ENCODE assay signal across 10 cellular contexts in the genomic region with DNA sequence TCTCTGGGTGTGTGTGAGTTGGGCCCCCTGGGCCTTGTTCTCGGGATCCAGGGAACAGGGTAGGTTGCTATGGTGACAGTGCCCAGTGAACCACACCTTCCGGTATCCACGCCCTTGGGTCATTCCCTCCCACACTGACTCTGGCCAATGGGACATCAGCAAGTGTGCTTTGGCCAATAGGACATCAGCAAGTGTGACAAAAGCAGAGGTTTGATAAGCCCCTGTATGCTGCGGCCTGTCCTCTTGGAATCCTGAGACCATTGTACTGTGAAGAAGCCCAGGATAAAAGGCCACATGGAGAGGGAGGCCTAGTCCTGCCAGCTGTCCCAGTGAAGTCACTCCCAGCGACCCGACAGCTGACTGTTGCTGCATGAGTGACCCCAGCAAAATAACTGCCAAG.
DNase-seq lines count a peak whose midpoint lies in the region; ATAC-seq and TF ChIP-seq lines count a peak whose summit lies in the region.
"Had no signal": no experiment of that assay in that cellular context is flagged by ENCODE, and none has a peak within 500 bp of the region (broad histone marks: within the 10 kb centered on the region; RNA-seq: fewer than 3 reads in every experiment).

No MANE protein-coding gene starts in this region.

- H3K27ac ChIP-seq in thyroid gland, result no peak overlapping the region

- peaks cover 6% of the 10 kb centered on the region for H3K4me1 Mint-ChIP-seq in CD14-positive monocyte
- H3K4me1 Mint-ChIP-seq: activated naive CD8-positive, alpha-beta T cell treated with anti-CD3 and anti-CD28 coated beads, Interleukin-2, amount 10 ng/mL, durations not matched to agents 7 days and 5 days had no signal

- ATAC-seq in Right ventricle myocardium inferior, result peak; percentile 30
- ATAC-seq in left cardiac atrium, result peak; percentile 49 to 59
- ATAC-seq in GM21825 (IDR thresholded peaks at IDR 0.05; ENCODE audit: unreplicated experiment), result no peak
- ATAC-seq: activated CD4-positive, CD25-positive, alpha-beta regulatory T cell treated with anti-CD3 and anti-CD28 coated beads, Interleukin-2, amount 50 U/mL, for 24 hours had no signal

- no peak for TF ChIP-seq POLR2A in thyroid gland (IDR thresholded peaks at IDR 0.05)

- no peak overlapping the region for H3K4me3 ChIP-seq in thyroid gland (replicated peaks in 1 of 3)

- no peak overlapping the region for H3K4me3 Mint-ChIP-seq in CD14-positive monocyte
- H3K4me3 Mint-ChIP-seq: activated naive CD8-positive, alpha-beta T cell treated with anti-CD3 and anti-CD28 coated beads, Interleukin-2, amount 10 ng/mL, durations not matched to agents 7 days and 5 days had no signal

- H3K27me3 ChIP-seq in thyroid gland, result no peaks in the 10 kb centered on the region

- H3K27ac Mint-ChIP-seq in CD14-positive monocyte, result no peak overlapping the region
- H3K27ac Mint-ChIP-seq: activated naive CD8-positive, alpha-beta T cell treated with anti-CD3 and anti-CD28 coated beads, Interleukin-2, amount 10 ng/mL, durations not matched to agents 7 days and 5 days had no signal

- intact Hi-C loops in Right ventricle myocardium inferior (cut with DNase I) (no loop called here), cardiac septum (cut with DNase I) (no loop called here), left cardiac atrium (cut with DNase I) (no loop called here), thyroid gland (cut with DNase I) (no loop called here), CD14-positive monocyte (cut with micrococcal nuclease) (no loop called here)

- TF ChIP-seq CTCF in thyroid gland (IDR thresholded peaks at IDR 0.05), result no peak
- TF ChIP-seq CTCF in CD14-positive monocyte (IDR thresholded peaks at IDR 0.05), result no peak

- no peaks in the 10 kb centered on the region for H3K4me1 ChIP-seq in thyroid gland

- DNase-seq in Right ventricle myocardium inferior (ENCODE audit: missing footprints) (no peak), cardiac septum (ENCODE audit: low spot score) (no peak), NCI-H774 (lab: John Stamatoyannopoulos, UW) (peak; percentile 86), left cardiac atrium (peak; percentile 40), thyroid gland (peak; percentile 45 to 51), kidney glomerular epithelial cell (lab: John Stamatoyannopoulos, UW) (no peak), CD14-positive monocyte (ENCODE audit: low spot score) (no peak)
- DNase-seq: activated naive CD8-positive, alpha-beta T cell treated with anti-CD3 and anti-CD28 coated beads, Interleukin-2, amount 10 ng/mL, durations not matched to agents 7 days and 5 days had no signal

- peaks cover 11 to 24% (median 16%) of the 10 kb centered on the region in 3 donors for H3K27me3 Mint-ChIP-seq in CD14-positive monocyte (ENCODE audit: low read depth in 3 of 3)

- WGBS in thyroid gland, 2 donors, result 29 to 45% methylated on average over 6 of the region's 6 CpGs

- H3K9me3 ChIP-seq in thyroid gland, result no peaks in the 10 kb centered on the region

- peaks cover 0 to 2% (median 0%) of the 10 kb centered on the region in 7 donors for H3K9me3 Mint-ChIP-seq in CD14-positive monocyte
- H3K9me3 Mint-ChIP-seq: activated naive CD8-positive, alpha-beta T cell treated with anti-CD3 and anti-CD28 coated beads, Interleukin-2, amount 10 ng/mL, durations not matched to agents 7 days and 5 days had no signal

- H3K36me3 Mint-ChIP-seq in CD14-positive monocyte, result no peaks in the 10 kb centered on the region
- H3K36me3 Mint-ChIP-seq: activated naive CD8-positive, alpha-beta T cell treated with anti-CD3 and anti-CD28 coated beads, Interleukin-2, amount 10 ng/mL, durations not matched to agents 7 days and 5 days had no signal

- no peaks in the 10 kb centered on the region for H3K36me3 ChIP-seq in thyroid gland

Comparison
In these comparisons a context has a peak if more than half of its experiments do, and no peak if none do; other contexts are left out.
1. DNase-seq: peak in NCI-H774 (single experiment), left cardiac atrium (single experiment) and thyroid gland (2 of 2); none in Right ventricle myocardium inferior (single experiment), cardiac septum (single experiment), kidney glomerular epithelial cell (single experiment) and CD14-positive monocyte (single experiment).